Comparison of ENCODE assay signal across 7 cellular contexts in genomic region chr19:49809987-49810389, GRCh38. TPM values are rescaled to one million over a fixed set of nuclear protein-coding genes. Genes with fewer than 3 reads are reported as not detected.
A peak's percentile ranks its signal among the peaks of the same experiment; 100 is the strongest.
DNase-seq lines count a peak whose midpoint lies in the region; ATAC-seq, FAIRE-seq and TF ChIP-seq lines count a peak whose summit lies in the region.

No MANE protein-coding gene starts in this region.

- no peaks in the 10 kb centered on the region for H3K9me1 ChIP-seq in keratinocyte (ENCODE audit: control insufficient read depth, extremely low read depth, insufficient read depth, low read length)

- H3K4me3 Mint-ChIP-seq in activated CD8-positive, alpha-beta T cell treated with anti-CD3 and anti-CD28 coated beads for 36 hours: peak overlapping the region; percentile 73
- H3K4me3 Mint-ChIP-seq in stimulated activated effector memory CD8-positive, alpha-beta T cell treated with anti-CD3 and anti-CD28 coated beads, Interleukin-12 subunit alpha, Interleukin-12 subunit beta, amount 100 ng/mL, for 72 hours: peak overlapping the region; percentile 85

- peak overlapping the region; percentile 71 for H3K4me3 ChIP-seq in HUES6 (ENCODE audit: low read depth, low read length)
- no peak overlapping the region for H3K4me3 ChIP-seq in keratinocyte (ENCODE audit: control insufficient read depth in 2 of 3, extremely low read depth in 1 of 3, insufficient read depth in 2 of 3, low read depth in 1 of 3, low read length in 3 of 3)

- H3K4me1 Mint-ChIP-seq in activated CD8-positive, alpha-beta T cell treated with anti-CD3 and anti-CD28 coated beads for 36 hours (ENCODE audit: low read depth): peaks cover 35% of the 10 kb centered on the region
- peaks cover 52% of the 10 kb centered on the region for H3K4me1 Mint-ChIP-seq in stimulated activated effector memory CD8-positive, alpha-beta T cell treated with anti-CD3 and anti-CD28 coated beads, Interleukin-12 subunit alpha, Interleukin-12 subunit beta, amount 100 ng/mL, for 72 hours

- H3K79me2 ChIP-seq in keratinocyte (ENCODE audit: control insufficient read depth, insufficient read depth, low read length): no peaks in the 10 kb centered on the region

- H3K36me3 ChIP-seq in HUES6 (ENCODE audit: control insufficient read depth, insufficient read depth, low read length) (peaks cover 14% of the 10 kb centered on the region), keratinocyte (ENCODE audit: control insufficient read depth in 2 of 2, extremely low read depth in 1 of 2, insufficient read depth in 2 of 2, low read length in 2 of 2) (peaks cover 2 to 5% of the 10 kb centered on the region in 2 experiments)

- H3K9ac ChIP-seq in HUES6 (ENCODE audit: low read length) (no peak overlapping the region), keratinocyte (ENCODE audit: control insufficient read depth, extremely low read depth, insufficient read depth, low read length) (no peak overlapping the region)

- POLR2A ChIA-PET in activated CD8-positive, alpha-beta T cell treated with anti-CD3 and anti-CD28 coated beads for 36 hours (lab: Charles Lee): interaction anchor here (0.7 to 1.8 kb wide), 5 partner anchors 8 to 120 kb away, joined by 3 to 7 read pairs (median 3); partner anchors contain the start of genes ATF5, MED25 and NUP62

- no peak for FAIRE-seq in keratinocyte (lab: Jason Lieb, UNC)

- H3K36me3 Mint-ChIP-seq in activated CD8-positive, alpha-beta T cell treated with anti-CD3 and anti-CD28 coated beads for 36 hours (ENCODE audit: low read depth): peaks cover 12% of the 10 kb centered on the region
- H3K36me3 Mint-ChIP-seq in stimulated activated effector memory CD8-positive, alpha-beta T cell treated with anti-CD3 and anti-CD28 coated beads, Interleukin-12 subunit alpha, Interleukin-12 subunit beta, amount 100 ng/mL, for 72 hours: peaks cover 39% of the 10 kb centered on the region

- no peaks in the 10 kb centered on the region for H4K20me1 ChIP-seq in keratinocyte (ENCODE audit: control insufficient read depth, extremely low read depth, insufficient read depth, low read length)

- DNase-seq in activated CD8-positive, alpha-beta T cell treated with anti-CD3 and anti-CD28 coated beads for 36 hours: no peak
- no peak for DNase-seq in keratinocyte (ENCODE audit: low read depth, low spot score)
- no peak for DNase-seq in stimulated activated effector memory CD8-positive, alpha-beta T cell treated with anti-CD3 and anti-CD28 coated beads, Interleukin-12 subunit alpha, Interleukin-12 subunit beta, amount 100 ng/mL, for 72 hours (ENCODE audit: low spot score in 2 of 2)
- DNase-seq in CD1c-positive myeloid dendritic cell (ENCODE audit: extremely low spot score): no peak
- DNase-seq in dedifferentiated amniotic fluid mesenchymal stem cell (ENCODE audit: extremely low spot score): no peak
- no peak for DNase-seq in NCI-H2196 treated with DMSO at 0.1 percent for 48 hours (lab: John Stamatoyannopoulos, UW; ENCODE audit: unreplicated experiment)

- H3K4me1 ChIP-seq in HUES6 (ENCODE audit: control insufficient read depth, insufficient read depth, low read length): peaks cover 21% of the 10 kb centered on the region
- peaks cover 21% of the 10 kb centered on the region for H3K4me1 ChIP-seq in keratinocyte (ENCODE audit: control insufficient read depth, extremely low read depth, insufficient read depth, low read length)

- H3K4me2 ChIP-seq in keratinocyte (ENCODE audit: control insufficient read depth, extremely low read depth, insufficient read depth, low read depth, low read length): peak overlapping the region; percentile 91

- H3K27me3 Mint-ChIP-seq in activated CD8-positive, alpha-beta T cell treated with anti-CD3 and anti-CD28 coated beads for 36 hours: no peaks in the 10 kb centered on the region

- H3K9me3 ChIP-seq in HUES6 (ENCODE audit: control insufficient read depth, insufficient read depth, low read depth, low read length) (no peaks in the 10 kb centered on the region), keratinocyte (ENCODE audit: control insufficient read depth, low read depth, low read length) (no peaks in the 10 kb centered on the region)

- TF ChIP-seq CTCF in activated CD8-positive, alpha-beta T cell treated with anti-CD3 and anti-CD28 coated beads for 36 hours (IDR thresholded peaks at IDR 0.05): no peak
- TF ChIP-seq CTCF in keratinocyte (optimal IDR thresholded peaks at IDR 0.05 in 1 of 3, IDR thresholded peaks at IDR 0.05 in 1 of 3, conservative IDR thresholded peaks at IDR 0.05 in 1 of 3; ENCODE audit: extremely low read depth in 1 of 3, insufficient read depth in 2 of 3, low read length in 3 of 3): no peak

- CTCF ChIA-PET in activated CD8-positive, alpha-beta T cell treated with anti-CD3 and anti-CD28 coated beads for 36 hours (lab: Charles Lee): interaction anchor here (0.8 to 1.1 kb wide), 4 partner anchors 8 to 129 kb away, joined by 3 to 5 read pairs (median 3); partner anchors contain the start of gene MED25

- no peak overlapping the region for H2AFZ ChIP-seq in keratinocyte (ENCODE audit: control insufficient read depth, low read length)

- H3K9me3 Mint-ChIP-seq in activated CD8-positive, alpha-beta T cell treated with anti-CD3 and anti-CD28 coated beads for 36 hours: no peaks in the 10 kb centered on the region
- H3K9me3 Mint-ChIP-seq in stimulated activated effector memory CD8-positive, alpha-beta T cell treated with anti-CD3 and anti-CD28 coated beads, Interleukin-12 subunit alpha, Interleukin-12 subunit beta, amount 100 ng/mL, for 72 hours: no peaks in the 10 kb centered on the region

- H3K27ac Mint-ChIP-seq in activated CD8-positive, alpha-beta T cell treated with anti-CD3 and anti-CD28 coated beads for 36 hours: no peak overlapping the region
- peak overlapping the region; percentile 88 for H3K27ac Mint-ChIP-seq in stimulated activated effector memory CD8-positive, alpha-beta T cell treated with anti-CD3 and anti-CD28 coated beads, Interleukin-12 subunit alpha, Interleukin-12 subunit beta, amount 100 ng/mL, for 72 hours

- dilution Hi-C loops in keratinocyte (cut with MboI; ENCODE audit: extremely low pct_ligation_motif_present, low sequenced_read_pairs): no loop called here

- H3K27ac ChIP-seq in HUES6 (ENCODE audit: low read depth, low read length) (no peak overlapping the region), keratinocyte (ENCODE audit: control insufficient read depth, insufficient read depth, low read length) (no peak overlapping the region)

- H3K27me3 ChIP-seq in HUES6 (ENCODE audit: control insufficient read depth, insufficient read depth, low read length) (no peaks in the 10 kb centered on the region; the same call in 1 of the 2 replicates), keratinocyte (ENCODE audit: control insufficient read depth, extremely low read depth, insufficient read depth, low read length) (no peaks in the 10 kb centered on the region)

- intact Hi-C loops in activated CD8-positive, alpha-beta T cell treated with anti-CD3 and anti-CD28 coated beads for 36 hours (cut with micrococcal nuclease): no loop called here

- no peak for ATAC-seq in activated CD8-positive, alpha-beta T cell treated with anti-CD3 and anti-CD28 coated beads for 36 hours
- no peak for ATAC-seq in stimulated activated effector memory CD8-positive, alpha-beta T cell treated with anti-CD3 and anti-CD28 coated beads, Interleukin-12 subunit alpha, Interleukin-12 subunit beta, amount 100 ng/mL, for 72 hours

RNA-seq across cellular contexts. Expression of gene FUZ, which starts 3.1 kb away (rescaled TPM):
- 10 to 100 TPM; 23.5 to 24.1 TPM for total RNA-seq in activated CD8-positive, alpha-beta T cell treated with anti-CD3 and anti-CD28 coated beads for 36 hours
- 2.6 to 4.7 TPM (median 3.7 TPM) in 3 replicates for polyA plus RNA-seq in keratinocyte
- 1.1 TPM for polyA plus RNA-seq in keratinocyte (2011; ENCODE audit: low read depth)
- polyA plus RNA-seq in keratinocyte (2011; cell fraction: cytosol; rRNA removed): 2.1 and 4.0 TPM in 2 replicates
- polyA plus RNA-seq in keratinocyte (2011; cell fraction: nucleus; rRNA removed): 3.8 and 4.3 TPM in 2 replicates
- 3.8 and 5.1 TPM in 2 replicates for polyA plus RNA-seq in keratinocyte (2012; ENCODE audit: low replicate concordance)
- 1.9 to 4.9 TPM (median 2.9 TPM) in 3 replicates for polyA minus RNA-seq in keratinocyte
- polyA minus RNA-seq in keratinocyte (2011; cell fraction: cytosol; rRNA and poly(A)+ RNA removed): 3.6 TPM
- polyA minus RNA-seq in keratinocyte (2011; cell fraction: nucleus; rRNA and poly(A)+ RNA removed): 0.74 and 4.3 TPM in 2 replicates

RNA-seq across cellular contexts. Expression of gene MED25, which starts 8.1 kb away (rescaled TPM):
- 10 to 100 TPM; 35.7 to 38.7 TPM for total RNA-seq in activated CD8-positive, alpha-beta T cell treated with anti-CD3 and anti-CD28 coated beads for 36 hours
- 12.5 to 37.0 TPM (median 13.9 TPM) in 3 replicates for polyA plus RNA-seq in keratinocyte
- 20.1 TPM for polyA plus RNA-seq in keratinocyte (2011; ENCODE audit: low read depth)
- 20.7 and 27.7 TPM in 2 replicates for polyA plus RNA-seq in keratinocyte (2011; cell fraction: cytosol; rRNA removed)
- polyA plus RNA-seq in keratinocyte (2011; cell fraction: nucleus; rRNA removed): 58.1 and 61.4 TPM in 2 replicates
- 27.4 and 33.9 TPM in 2 replicates for polyA plus RNA-seq in keratinocyte (2012; ENCODE audit: low replicate concordance)
- 22.8 to 132 TPM (median 30.2 TPM) in 3 replicates for polyA minus RNA-seq in keratinocyte
- 34.0 TPM for polyA minus RNA-seq in keratinocyte (2011; cell fraction: cytosol; rRNA and poly(A)+ RNA removed)
- 20.8 and 31.6 TPM in 2 replicates for polyA minus RNA-seq in keratinocyte (2011; cell fraction: nucleus; rRNA and poly(A)+ RNA removed)

RNA-seq across cellular contexts. Expression of gene PTOV1, which starts 41.0 kb away (rescaled TPM):
- 10 to 100 TPM; 87.4 to 88.5 TPM for total RNA-seq in activated CD8-positive, alpha-beta T cell treated with anti-CD3 and anti-CD28 coated beads for 36 hours
- polyA plus RNA-seq in keratinocyte: 22.9 to 49.0 TPM (median 32.1 TPM) in 3 replicates
- 54.8 TPM for polyA plus RNA-seq in keratinocyte (2011; ENCODE audit: low read depth)
- 22.2 and 39.2 TPM in 2 replicates for polyA plus RNA-seq in keratinocyte (2011; cell fraction: cytosol; rRNA removed)
- 59.3 and 74.1 TPM in 2 replicates for polyA plus RNA-seq in keratinocyte (2011; cell fraction: nucleus; rRNA removed)
- 74.8 and 79.1 TPM in 2 replicates for polyA plus RNA-seq in keratinocyte (2012; ENCODE audit: low replicate concordance)
- 39.9 to 100 TPM (median 40.4 TPM) in 3 replicates for polyA minus RNA-seq in keratinocyte
- 84.6 TPM for polyA minus RNA-seq in keratinocyte (2011; cell fraction: cytosol; rRNA and poly(A)+ RNA removed)
- 26.4 and 29.0 TPM in 2 replicates for polyA minus RNA-seq in keratinocyte (2011; cell fraction: nucleus; rRNA and poly(A)+ RNA removed)

RNA-seq across cellular contexts. Expression of gene AP2A1, which starts 43.2 kb away (rescaled TPM):
- total RNA-seq in activated CD8-positive, alpha-beta T cell treated with anti-CD3 and anti-CD28 coated beads for 36 hours: 10 to 100 TPM; 83.4 to 84.5 TPM
- polyA plus RNA-seq in keratinocyte: 36.7 to 67.7 TPM (median 52.7 TPM) in 3 replicates
- polyA plus RNA-seq in keratinocyte (2011; ENCODE audit: low read depth): 31.9 TPM
- polyA plus RNA-seq in keratinocyte (2011; cell fraction: cytosol; rRNA removed): 44.9 and 111 TPM in 2 replicates
- polyA plus RNA-seq in keratinocyte (2011; cell fraction: nucleus; rRNA removed): 80.4 and 106 TPM in 2 replicates
- 49.2 and 87.1 TPM in 2 replicates for polyA plus RNA-seq in keratinocyte (2012; ENCODE audit: low replicate concordance)
- polyA minus RNA-seq in keratinocyte: 92.8 to 146 TPM (median 95.8 TPM) in 3 replicates
- polyA minus RNA-seq in keratinocyte (2011; cell fraction: cytosol; rRNA and poly(A)+ RNA removed): 188 TPM
- polyA minus RNA-seq in keratinocyte (2011; cell fraction: nucleus; rRNA and poly(A)+ RNA removed): 88.5 and 96.2 TPM in 2 replicates

RNA-seq across cellular contexts. Expression of gene TSKS, which starts 46.9 kb away (rescaled TPM):
- total RNA-seq in activated CD8-positive, alpha-beta T cell treated with anti-CD3 and anti-CD28 coated beads for 36 hours: under 1 TPM; 0.50 to 0.81 TPM
- 1.3 to 2.2 TPM (median 1.9 TPM) in 3 replicates for polyA plus RNA-seq in keratinocyte
- polyA plus RNA-seq in keratinocyte (2011; ENCODE audit: low read depth): 1.7 TPM
- 0.83 and 2.1 TPM in 2 replicates for polyA plus RNA-seq in keratinocyte (2011; cell fraction: cytosol; rRNA removed)
- 3.3 and 3.6 TPM in 2 replicates for polyA plus RNA-seq in keratinocyte (2011; cell fraction: nucleus; rRNA removed)
- 1.4 and 2.4 TPM in 2 replicates for polyA plus RNA-seq in keratinocyte (2012; ENCODE audit: low replicate concordance)
- polyA minus RNA-seq in keratinocyte: 0.59 to 1.9 TPM (median 1.3 TPM) in 3 replicates
- polyA minus RNA-seq in keratinocyte (2011; cell fraction: cytosol; rRNA and poly(A)+ RNA removed): not detected
- polyA minus RNA-seq in keratinocyte (2011; cell fraction: nucleus; rRNA and poly(A)+ RNA removed): 1.2 and 2.8 TPM in 2 replicates
